Comparison of ENCODE assay signal across 21 cellular contexts in the genomic region with DNA sequence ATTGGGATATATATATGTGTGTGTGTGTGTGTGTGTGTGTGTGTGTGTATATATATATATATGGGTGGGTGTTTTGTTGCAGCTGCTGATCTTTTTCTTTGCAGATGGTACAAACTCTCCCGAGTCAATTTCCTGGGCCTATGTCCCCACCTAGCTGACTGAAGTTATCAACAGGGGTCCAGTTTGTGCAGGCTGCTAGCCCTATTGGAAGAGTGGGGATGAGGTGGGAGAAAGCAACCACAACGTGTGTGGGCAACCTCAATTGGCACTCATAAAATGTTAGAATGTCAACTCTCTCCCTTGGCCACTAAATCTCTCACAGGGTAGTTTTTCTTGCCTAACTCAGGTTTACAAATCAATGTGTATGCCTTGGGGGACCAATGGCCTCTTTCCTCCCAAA. TPM values are rescaled to one million over a fixed set of nuclear protein-coding genes. Genes with fewer than 3 reads are reported as not detected.
DNase-seq lines count a peak whose midpoint lies in the region; ATAC-seq and TF ChIP-seq lines count a peak whose summit lies in the region.
"Had no signal": no experiment of that assay in that cellular context is flagged by ENCODE, and none has a peak within 500 bp of the region (broad histone marks: within the 10 kb centered on the region; RNA-seq: fewer than 3 reads in every experiment).

No MANE protein-coding gene starts in this region.

- no peak overlapping the region for H3K4ac ChIP-seq in mesendoderm (ENCODE audit: low read depth, low read length)

- H3K79me2 ChIP-seq in OCI-LY3 (ENCODE audit: low read length) (no peaks in the 10 kb centered on the region), mesendoderm (ENCODE audit: control insufficient read depth, insufficient read depth, low read length) (no peaks in the 10 kb centered on the region)

- H3K23ac ChIP-seq in mesendoderm (ENCODE audit: low read length): no peak overlapping the region

- H3K18ac ChIP-seq in mesendoderm (ENCODE audit: low read length): no peak overlapping the region

- no peaks in the 10 kb centered on the region for H3K36me3 ChIP-seq in OCI-LY3 (replicated peaks; ENCODE audit: low read depth, low read length)
- H3K36me3 ChIP-seq in mesendoderm (ENCODE audit: control insufficient read depth, insufficient read depth, low read length): no peaks in the 10 kb centered on the region
- H3K36me3 ChIP-seq: MG63, SJSA1 had no signal

- H3K4me2 ChIP-seq in OCI-LY3 (ENCODE audit: low read length): no peak overlapping the region
- no peak overlapping the region for H3K4me2 ChIP-seq in mesendoderm (ENCODE audit: low read length)

- H3K9ac ChIP-seq in OCI-LY3 (ENCODE audit: low read length) (no peak overlapping the region), mesendoderm (ENCODE audit: low read length) (no peak overlapping the region)
- H3K9ac ChIP-seq: GM23248 had no signal

- no peak for ATAC-seq in activated CD8-positive, alpha-beta T cell treated with anti-CD3 and anti-CD28 coated beads for 36 hours
- ATAC-seq in activated CD8-positive, alpha-beta T cell treated with anti-CD3 and anti-CD28 coated beads, Interleukin-2, amount 10 ng/mL, durations not matched to agents 7 days and 5 days: no peak

- H3K9me3 ChIP-seq in OCI-LY3 (ENCODE audit: insufficient read depth, low read length): no peaks in the 10 kb centered on the region
- H3K9me3 ChIP-seq: MG63, SJSA1 had no signal

- POLR2A ChIA-PET in activated CD8-positive, alpha-beta T cell treated with anti-CD3 and anti-CD28 coated beads for 36 hours (lab: Charles Lee): interaction anchor here (1.9 kb wide), 1 partner anchor 21 kb away, joined by 6 read pairs; no protein-coding TSS in a partner anchor
- POLR2A ChIA-PET in activated CD8-positive, alpha-beta T cell treated with anti-CD3 and anti-CD28 coated beads, Interleukin-2, amount 10 ng/mL, durations not matched to agents 7 days and 5 days (lab: Charles Lee): interaction anchor here (0.6 to 0.8 kb wide), 2 partner anchors 36 to 173 kb away, joined by 3 read pairs; no protein-coding TSS in a partner anchor

- H3K4me3 Mint-ChIP-seq in activated CD8-positive, alpha-beta T cell treated with anti-CD3 and anti-CD28 coated beads for 36 hours: peak overlapping the region; percentile 100
- H3K4me3 Mint-ChIP-seq in activated CD8-positive, alpha-beta T cell treated with anti-CD3 and anti-CD28 coated beads, Interleukin-2, amount 10 ng/mL, durations not matched to agents 7 days and 5 days: no peak overlapping the region
- peak overlapping the region; percentile 96 for H3K4me3 Mint-ChIP-seq in activated naive CD8-positive, alpha-beta T cell treated with anti-CD3 and anti-CD28 coated beads for 36 hours
- peak overlapping the region; percentile 38 for H3K4me3 Mint-ChIP-seq in neural crest cell
- H3K4me3 Mint-ChIP-seq: HFFc6 had no signal

- H4K20me1 ChIP-seq in OCI-LY3 (ENCODE audit: insufficient read depth, low read length): no peaks in the 10 kb centered on the region

- no peaks in the 10 kb centered on the region for H3K79me1 ChIP-seq in mesendoderm (ENCODE audit: low read length)

- H3K4me3 ChIP-seq in OCI-LY3 (ENCODE audit: low read length) (no peak overlapping the region), mesendoderm (ENCODE audit: low read length) (no peak overlapping the region)
- H3K4me3 ChIP-seq: GM23248, MG63, SJSA1 had no signal

- WGBS in mesendoderm (ENCODE audit: extremely low coverage, insufficient coverage, low lambda C conversion rate): no CpG with 5 or more reads among the region's 2 CpGs

- H3K27me3 Mint-ChIP-seq in activated CD8-positive, alpha-beta T cell treated with anti-CD3 and anti-CD28 coated beads for 36 hours: peaks cover 3% of the 10 kb centered on the region
- H3K27me3 Mint-ChIP-seq in activated CD8-positive, alpha-beta T cell treated with anti-CD3 and anti-CD28 coated beads, Interleukin-2, amount 10 ng/mL, durations not matched to agents 7 days and 5 days (ENCODE audit: low read depth): peaks cover 16% of the 10 kb centered on the region
- H3K27me3 Mint-ChIP-seq in activated naive CD8-positive, alpha-beta T cell treated with anti-CD3 and anti-CD28 coated beads for 36 hours: peaks cover 21% of the 10 kb centered on the region
- peaks cover 96% of the 10 kb centered on the region for H3K27me3 Mint-ChIP-seq in neural crest cell (ENCODE audit: low read depth)

- intact Hi-C loops in activated CD8-positive, alpha-beta T cell treated with anti-CD3 and anti-CD28 coated beads for 36 hours (cut with micrococcal nuclease): loop anchor here (5.0 kb wide), 1 partner anchor 185 kb away; no protein-coding TSS in a partner anchor

- no peak for DNase-seq in activated CD8-positive, alpha-beta T cell treated with anti-CD3 and anti-CD28 coated beads for 36 hours
- DNase-seq in activated CD8-positive, alpha-beta T cell treated with anti-CD3 and anti-CD28 coated beads, Interleukin-2, amount 10 ng/mL, durations not matched to agents 7 days and 5 days: no peak
- DNase-seq in activated naive CD8-positive, alpha-beta T cell treated with anti-CD3 and anti-CD28 coated beads for 36 hours: no peak
- DNase-seq in neural crest cell (ENCODE audit: low read depth, low spot score) (no peak), SK-N-DZ (ENCODE audit: low spot score) (no peak), mesendoderm (no peak)
- DNase-seq in stimulated activated CD4-positive, alpha-beta T cell treated with anti-CD3 and anti-CD28 coated beads, Interleukin-4, amount 100 ng/mL, for 4 hours: no peak
- DNase-seq: H9, HFFc6, IMR-90, KG1, MG63, NCI-H1417, NCI-H1694, NCI-H2029 treated with DMSO at 0.1 percent for 48 hours, NCI-H526 treated with DMSO at 0.1 percent for 48 hours, Right ventricle myocardium superior, RPMI8226 had no signal

- H3K4me1 ChIP-seq in OCI-LY3 (ENCODE audit: low read length): peaks cover 5% of the 10 kb centered on the region; the same call in 1 of the 2 replicates
- H3K4me1 ChIP-seq in mesendoderm (ENCODE audit: control insufficient read depth, low read depth, low read length): peaks cover 4% of the 10 kb centered on the region

- CTCF ChIA-PET in activated CD8-positive, alpha-beta T cell treated with anti-CD3 and anti-CD28 coated beads for 36 hours (lab: Charles Lee): interaction anchor here (0.6 to 1.8 kb wide), 3 partner anchors 16 to 596 kb away, joined by 3 to 5 read pairs (median 4); no protein-coding TSS in a partner anchor
- CTCF ChIA-PET in activated CD8-positive, alpha-beta T cell treated with anti-CD3 and anti-CD28 coated beads, Interleukin-2, amount 10 ng/mL, durations not matched to agents 7 days and 5 days (lab: Charles Lee): interaction anchor here (0.9 to 6.2 kb wide), 4 partner anchors 10 to 56 kb away, joined by 3 to 45 read pairs (median 6); no protein-coding TSS in a partner anchor

- H3K27ac ChIP-seq in OCI-LY3 (ENCODE audit: low read length) (no peak overlapping the region), mesendoderm (ENCODE audit: low read depth, low read length) (no peak overlapping the region)
- H3K27ac ChIP-seq: GM23248, SJSA1 had no signal

- peaks cover 14% of the 10 kb centered on the region for H3K27me3 ChIP-seq in OCI-LY3 (ENCODE audit: low read depth, low read length)
- H3K27me3 ChIP-seq in mesendoderm (ENCODE audit: insufficient read depth, low read length, poor library complexity): peaks cover 58% of the 10 kb centered on the region
- H3K27me3 ChIP-seq: SJSA1 had no signal

- no peak overlapping the region for H2BK15ac ChIP-seq in mesendoderm (replicated peaks; ENCODE audit: low read depth)

- no peak overlapping the region for H2BK5ac ChIP-seq in mesendoderm (ENCODE audit: low read length)

- no peak overlapping the region for H4K8ac ChIP-seq in mesendoderm (ENCODE audit: low read depth, low read length)

- peaks cover 89% of the 10 kb centered on the region for H3K36me3 Mint-ChIP-seq in activated CD8-positive, alpha-beta T cell treated with anti-CD3 and anti-CD28 coated beads for 36 hours (ENCODE audit: low read depth)
- H3K36me3 Mint-ChIP-seq in activated CD8-positive, alpha-beta T cell treated with anti-CD3 and anti-CD28 coated beads, Interleukin-2, amount 10 ng/mL, durations not matched to agents 7 days and 5 days (ENCODE audit: low read depth): peaks cover 8% of the 10 kb centered on the region
- peaks cover 67% of the 10 kb centered on the region for H3K36me3 Mint-ChIP-seq in activated naive CD8-positive, alpha-beta T cell treated with anti-CD3 and anti-CD28 coated beads for 36 hours
- peaks cover 12% of the 10 kb centered on the region for H3K36me3 Mint-ChIP-seq in neural crest cell (ENCODE audit: low read depth)

- TF ChIP-seq CTCF in activated CD8-positive, alpha-beta T cell treated with anti-CD3 and anti-CD28 coated beads for 36 hours (IDR thresholded peaks at IDR 0.05): no peak
- TF ChIP-seq CTCF in OCI-LY3 (IDR thresholded peaks at IDR 0.05; ENCODE audit: low read depth, low read length) (0 out of 2 replicates have a peak, but pooled peaks have one; percentile 4), neural crest cell (conservative IDR thresholded peaks at IDR 0.05) (no peak)

- no peak overlapping the region for H3K56ac ChIP-seq in mesendoderm (ENCODE audit: low read length)

- H3K27ac Mint-ChIP-seq in activated CD8-positive, alpha-beta T cell treated with anti-CD3 and anti-CD28 coated beads for 36 hours: peak overlapping the region; percentile 98
- no peak overlapping the region for H3K27ac Mint-ChIP-seq in activated CD8-positive, alpha-beta T cell treated with anti-CD3 and anti-CD28 coated beads, Interleukin-2, amount 10 ng/mL, durations not matched to agents 7 days and 5 days
- H3K27ac Mint-ChIP-seq in activated naive CD8-positive, alpha-beta T cell treated with anti-CD3 and anti-CD28 coated beads for 36 hours: peak overlapping the region; percentile 12
- no peak overlapping the region for H3K27ac Mint-ChIP-seq in neural crest cell (ENCODE audit: unreplicated experiment)
- H3K27ac Mint-ChIP-seq: H9, HFFc6 had no signal

- H2AFZ ChIP-seq in OCI-LY3 (ENCODE audit: low read depth, low read length): no peak overlapping the region
- H2AFZ ChIP-seq: GM23248 had no signal

- H3K9me3 Mint-ChIP-seq in activated CD8-positive, alpha-beta T cell treated with anti-CD3 and anti-CD28 coated beads for 36 hours: no peaks in the 10 kb centered on the region
- no peaks in the 10 kb centered on the region for H3K9me3 Mint-ChIP-seq in activated CD8-positive, alpha-beta T cell treated with anti-CD3 and anti-CD28 coated beads, Interleukin-2, amount 10 ng/mL, durations not matched to agents 7 days and 5 days (ENCODE audit: insufficient read depth)
- H3K9me3 Mint-ChIP-seq in activated naive CD8-positive, alpha-beta T cell treated with anti-CD3 and anti-CD28 coated beads for 36 hours: no peaks in the 10 kb centered on the region
- no peaks in the 10 kb centered on the region for H3K9me3 Mint-ChIP-seq in neural crest cell
- H3K9me3 Mint-ChIP-seq: HFFc6 had no signal

- no peak overlapping the region for H4K5ac ChIP-seq in mesendoderm (ENCODE audit: low read length)

- no peak overlapping the region for H2BK120ac ChIP-seq in mesendoderm (ENCODE audit: low read depth, low read length)

- no peak overlapping the region for H2AK5ac ChIP-seq in mesendoderm (ENCODE audit: low read length)

- H3K4me1 Mint-ChIP-seq in activated CD8-positive, alpha-beta T cell treated with anti-CD3 and anti-CD28 coated beads for 36 hours (ENCODE audit: low read depth): peaks cover 40% of the 10 kb centered on the region
- peaks cover 66% of the 10 kb centered on the region for H3K4me1 Mint-ChIP-seq in activated CD8-positive, alpha-beta T cell treated with anti-CD3 and anti-CD28 coated beads, Interleukin-2, amount 10 ng/mL, durations not matched to agents 7 days and 5 days (ENCODE audit: low read depth)
- peaks cover 52% of the 10 kb centered on the region for H3K4me1 Mint-ChIP-seq in activated naive CD8-positive, alpha-beta T cell treated with anti-CD3 and anti-CD28 coated beads for 36 hours
- peaks cover 42% of the 10 kb centered on the region for H3K4me1 Mint-ChIP-seq in neural crest cell

RNA-seq across cellular contexts. Expression of a gene that starts 5.6 kb away (rescaled TPM):
- 100 to 1,000 TPM; 112 to 113 TPM for total RNA-seq in activated CD8-positive, alpha-beta T cell treated with anti-CD3 and anti-CD28 coated beads for 36 hours
- total RNA-seq in activated CD8-positive, alpha-beta T cell treated with anti-CD3 and anti-CD28 coated beads, Interleukin-2, amount 10 ng/mL, durations not matched to agents 7 days and 5 days: under 1 TPM; 0.26 to 0.29 TPM
- 10 to 100 TPM; 35.7 to 36.9 TPM for total RNA-seq in activated naive CD8-positive, alpha-beta T cell treated with anti-CD3 and anti-CD28 coated beads for 36 hours
- total RNA-seq in neural crest cell: 0.91 and 0.93 TPM in 2 replicates
- 0.14 TPM in 1 of 2 replicates, not detected in the other for polyA plus RNA-seq in SK-N-DZ (2014; cell fraction: cytosol; rRNA removed)
- polyA plus RNA-seq in SK-N-DZ (2014; cell fraction: nucleus; rRNA removed): not detected in 2 replicates
- 0.04 TPM for polyA plus RNA-seq in mesendoderm (2013, experiment 1 of 2)
- polyA plus RNA-seq in mesendoderm (2013, experiment 2 of 2): 0.06 TPM

Comparison
In these comparisons a context has a peak if more than half of its experiments do, and no peak if none do; other contexts are left out.
1. H3K27ac Mint-ChIP-seq: peak in activated CD8-positive, alpha-beta T cell treated with anti-CD3 and anti-CD28 coated beads for 36 hours (single experiment) and activated naive CD8-positive, alpha-beta T cell treated with anti-CD3 and anti-CD28 coated beads for 36 hours (single experiment); none in activated CD8-positive, alpha-beta T cell treated with anti-CD3 and anti-CD28 coated beads, Interleukin-2, amount 10 ng/mL, durations not matched to agents 7 days and 5 days (single experiment) and neural crest cell (single experiment).
2. RNA of a gene that starts 5.6 kb away (total RNA-seq): 112 to 113 TPM in activated CD8-positive, alpha-beta T cell treated with anti-CD3 and anti-CD28 coated beads for 36 hours and 35.7 to 36.9 TPM in activated naive CD8-positive, alpha-beta T cell treated with anti-CD3 and anti-CD28 coated beads for 36 hours; 0.91 to 0.93 TPM in neural crest cell and 0.26 to 0.29 TPM in activated CD8-positive, alpha-beta T cell treated with anti-CD3 and anti-CD28 coated beads, Interleukin-2, amount 10 ng/mL, durations not matched to agents 7 days and 5 days; every median in the first group is over 10 times any median in the second.